ENCODE assay signal across 8 cellular contexts in genomic region chr7:114921636-114922150, GRCh38. TPM values are rescaled to one million over a fixed set of nuclear protein-coding genes. Genes with fewer than 3 reads are reported as not detected.
DNase-seq lines count a peak whose midpoint lies in the region; ATAC-seq and TF ChIP-seq lines count a peak whose summit lies in the region.

Gene MDFIC, plus strand, starts transcription at chr7:114922094. Its CDS starts 940 bp downstream, at chr7:114923034.

- H2AFZ ChIP-seq in DND-41 (ENCODE audit: low read depth, low read length) = peak within 1 kb of the TSS; percentile 73

- DNase-seq in DND-41 (no peak), SJCRH30 (no peak), cerebellar nuclear complex (lab: John Stamatoyannopoulos, UW) (no peak)
- peak; percentile 47 for DNase-seq in central memory CD4-positive, alpha-beta T cell
- peak; percentile 54 for DNase-seq in stimulated activated CD8-positive, alpha-beta memory T cell treated with anti-CD3 and anti-CD28 coated beads, Interleukin-4, amount 100 ng/mL, for 48 hours

- peaks cover 44% of the 10 kb centered on the region for H3K79me2 ChIP-seq in DND-41 (ENCODE audit: insufficient read depth, low read length)

- H3K4me3 ChIP-seq in DND-41 (ENCODE audit: low read depth in 1 of 2, low read length in 2 of 2) (peak within 1 kb of the TSS; percentile 44 to 64), SJCRH30 (peak within 1 kb of the TSS; percentile 88)

- H3K36me3 ChIP-seq in DND-41 (ENCODE audit: insufficient read depth, low read length) = peaks cover 16% of the 10 kb centered on the region
- H3K36me3 ChIP-seq in SJCRH30 = peaks cover 14% of the 10 kb centered on the region

- H3K27ac ChIP-seq in DND-41 (ENCODE audit: low read length) (peak within 1 kb of the TSS; percentile 94), SJCRH30 (peak within 1 kb of the TSS; percentile 92), layer of hippocampus (ENCODE audit: low read depth, low read length) (peak within 1 kb of the TSS; percentile 24)

- H3K9ac ChIP-seq in DND-41 (ENCODE audit: low read depth, low read length) = peak within 1 kb of the TSS; percentile 89

- TF ChIP-seq CTCF in DND-41 (IDR thresholded peaks at IDR 0.05; ENCODE audit: borderline replicate concordance, extremely low read depth, low read length, poor library complexity, severe bottlenecking) = no peak

- H3K4me2 ChIP-seq in DND-41 (ENCODE audit: insufficient read depth, low read length) = peak within 1 kb of the TSS; percentile 65

- H3K27me3 ChIP-seq in DND-41 (ENCODE audit: insufficient read depth, low read length, poor library complexity) = no peaks in the 10 kb centered on the region
- no peaks in the 10 kb centered on the region for H3K27me3 ChIP-seq in SJCRH30
- H3K27me3 ChIP-seq in layer of hippocampus (ENCODE audit: control insufficient read depth, insufficient read depth, low read length) = peaks cover 2% of the 10 kb centered on the region

- no peaks in the 10 kb centered on the region for H4K20me1 ChIP-seq in DND-41 (ENCODE audit: insufficient read depth, low read length)

- H3K4me1 ChIP-seq in DND-41 (ENCODE audit: insufficient read depth, low read length) = peaks cover 37% of the 10 kb centered on the region
- H3K4me1 ChIP-seq in SJCRH30 = peaks cover 4% of the 10 kb centered on the region

- H3K9me3 ChIP-seq in DND-41 (ENCODE audit: insufficient read depth, low read length, severe bottlenecking) (no peaks in the 10 kb centered on the region), SJCRH30 (replicated peaks) (no peaks in the 10 kb centered on the region)

- ATAC-seq in DND-41 (ENCODE audit: insufficient read depth, low read depth) (no peak), HG02571 (IDR thresholded peaks at IDR 0.05; ENCODE audit: unreplicated experiment) (no peak), GM18907 (IDR thresholded peaks at IDR 0.05; ENCODE audit: unreplicated experiment) (no peak)

RNA-seq across cellular contexts. Expression of gene MDFIC, which starts in this region (rescaled TPM):
- 64.9 and 72.3 TPM in 2 replicates for total RNA-seq in SJCRH30 (2014; rRNA removed; shearing (Covaris generic))

Comparison
In these comparisons a context has a peak if more than half of its experiments do, and no peak if none do; other contexts are left out.
1. DNase-seq: peak in central memory CD4-positive, alpha-beta T cell (single experiment) and stimulated activated CD8-positive, alpha-beta memory T cell treated with anti-CD3 and anti-CD28 coated beads, Interleukin-4, amount 100 ng/mL, for 48 hours (single experiment); none in DND-41 (single experiment), SJCRH30 (0 of 2) and cerebellar nuclear complex (0 of 2).
2. H3K27ac ChIP-seq: peak in every context shown above with its lines; median percentile 94 in DND-41; 92 in SJCRH30; 24 in layer of hippocampus.